27 cellular contexts compared by ENCODE assay signal in genomic region chr1:19187852-19188251, GRCh38. TPM values are rescaled to one million over a fixed set of nuclear protein-coding genes. Genes with fewer than 3 reads are reported as not detected.
A peak's percentile ranks its signal among the peaks of the same experiment; 100 is the strongest.
DNase-seq lines count a peak whose midpoint lies in the region; ATAC-seq, FAIRE-seq and TF ChIP-seq lines count a peak whose summit lies in the region.
"Had no signal": no experiment of that assay in that cellular context is flagged by ENCODE, and none has a peak within 500 bp of the region (broad histone marks: within the 10 kb centered on the region; RNA-seq: fewer than 3 reads in every experiment).

No MANE protein-coding gene starts in this region.

- TF ChIP-seq POLR2A in A549 (IDR thresholded peaks at IDR 0.05; ENCODE audit: low read length): no peak

- TF ChIP-seq RAD21 in A549 (conservative IDR thresholded peaks at IDR 0.05 in 1 of 2, IDR thresholded peaks at IDR 0.05 in 1 of 2): no peak

- FAIRE-seq in A549 (lab: Jason Lieb, UNC): no peak
- FAIRE-seq: A204.1, GM12891, GM18507 had no signal

- TF ChIP-seq EP300 in A549 (IDR thresholded peaks at IDR 0.05): no peak

- H3K27ac Mint-ChIP-seq in activated CD4-positive, alpha-beta T cell treated with anti-CD3 and anti-CD28 coated beads, Interleukin-2, amount 10 ng/mL, durations not matched to agents 24 days and 14 days: peak overlapping the region; percentile 51
- H3K27ac Mint-ChIP-seq in activated naive CD4-positive, alpha-beta T cell treated with anti-CD3 and anti-CD28 coated beads, Interleukin-2, amount 10 ng/mL, durations not matched to agents 7 days and 5 days: peak overlapping the region; percentile 49
- H3K27ac Mint-ChIP-seq: CD4-positive, alpha-beta T cell; GM23338; H9 had no signal

- H3K9me3 ChIP-seq in A549: no peaks in the 10 kb centered on the region
- H3K9me3 ChIP-seq: BE2C; BLaER1 treated with 17β-estradiol and CSF1 and Interleukin-3, amounts not matched to agents 10 nM and 100 nM had no signal

- POLR2A ChIA-PET in A549 (lab: Yijun Ruan, JAX): no interaction called here

- no peak overlapping the region for H3K27ac ChIP-seq in A549
- peak overlapping the region; percentile 96 for H3K27ac ChIP-seq in VCaP
- H3K27ac ChIP-seq: 22Rv1; BLaER1 treated with 17β-estradiol and CSF1 and Interleukin-3, amounts not matched to agents 10 nM and 100 nM had no signal

- no peak overlapping the region for H3K4me3 Mint-ChIP-seq in activated CD4-positive, alpha-beta T cell treated with anti-CD3 and anti-CD28 coated beads, Interleukin-2, amount 10 ng/mL, durations not matched to agents 24 days and 14 days
- no peak overlapping the region for H3K4me3 Mint-ChIP-seq in activated naive CD4-positive, alpha-beta T cell treated with anti-CD3 and anti-CD28 coated beads, Interleukin-2, amount 10 ng/mL, durations not matched to agents 7 days and 5 days
- H3K4me3 Mint-ChIP-seq: CD14-positive monocyte; CD4-positive, alpha-beta T cell; CD8-positive, alpha-beta memory T cell; GM23338; H9; HFFc6 had no signal

- H3K4me2 ChIP-seq in A549: no peak overlapping the region
- H3K4me2 ChIP-seq: BLaER1 treated with 17β-estradiol and CSF1 and Interleukin-3, amounts not matched to agents 10 nM and 100 nM; GM23338 had no signal

- H3K27me3 Mint-ChIP-seq in activated CD4-positive, alpha-beta T cell treated with anti-CD3 and anti-CD28 coated beads, Interleukin-2, amount 10 ng/mL, durations not matched to agents 24 days and 14 days: no peaks in the 10 kb centered on the region
- no peaks in the 10 kb centered on the region for H3K27me3 Mint-ChIP-seq in activated naive CD4-positive, alpha-beta T cell treated with anti-CD3 and anti-CD28 coated beads, Interleukin-2, amount 10 ng/mL, durations not matched to agents 7 days and 5 days
- H3K27me3 Mint-ChIP-seq: CD4-positive, alpha-beta T cell; CD8-positive, alpha-beta memory T cell had no signal

- ATAC-seq in A549: no peak
- no peak for ATAC-seq in HG02981 (IDR thresholded peaks at IDR 0.05; ENCODE audit: unreplicated experiment)
- ATAC-seq: GM23338, HCT116 had no signal

- intact Hi-C loops in activated CD4-positive, alpha-beta T cell treated with anti-CD3 and anti-CD28 coated beads, Interleukin-2, amount 10 ng/mL, durations not matched to agents 24 days and 14 days (cut with micrococcal nuclease): loop anchor here (2.0 to 5.0 kb wide), 2 partner anchors 19 to 54 kb away; no protein-coding TSS in a partner anchor

- H3K4me3 ChIP-seq in A549: no peak overlapping the region
- H3K4me3 ChIP-seq: BLaER1 treated with 17β-estradiol and CSF1 and Interleukin-3, amounts not matched to agents 10 nM and 100 nM; GM23338 had no signal

- CTCF ChIA-PET in activated naive CD4-positive, alpha-beta T cell treated with anti-CD3 and anti-CD28 coated beads, Interleukin-2, amount 10 ng/mL, durations not matched to agents 7 days and 5 days (lab: Charles Lee): interaction anchor here (1.3 kb wide), 1 partner anchor 14 kb away, joined by 4 read pairs; no protein-coding TSS in a partner anchor
- CTCF ChIA-PET in A549 (lab: Yijun Ruan, JAX): interaction anchor here (1.4 kb wide), 1 partner anchor 12 kb away, joined by 4 read pairs; no protein-coding TSS in a partner anchor

- H3K9me3 Mint-ChIP-seq in activated CD4-positive, alpha-beta T cell treated with anti-CD3 and anti-CD28 coated beads, Interleukin-2, amount 10 ng/mL, durations not matched to agents 24 days and 14 days: no peaks in the 10 kb centered on the region
- no peaks in the 10 kb centered on the region for H3K9me3 Mint-ChIP-seq in activated naive CD4-positive, alpha-beta T cell treated with anti-CD3 and anti-CD28 coated beads, Interleukin-2, amount 10 ng/mL, durations not matched to agents 7 days and 5 days
- H3K9me3 Mint-ChIP-seq: CD4-positive, alpha-beta T cell; CD8-positive, alpha-beta memory T cell; GM23338; H9; HFFc6 had no signal

- peaks cover 22% of the 10 kb centered on the region for H3K4me1 Mint-ChIP-seq in activated CD4-positive, alpha-beta T cell treated with anti-CD3 and anti-CD28 coated beads, Interleukin-2, amount 10 ng/mL, durations not matched to agents 24 days and 14 days
- peaks cover 4% of the 10 kb centered on the region for H3K4me1 Mint-ChIP-seq in activated naive CD4-positive, alpha-beta T cell treated with anti-CD3 and anti-CD28 coated beads, Interleukin-2, amount 10 ng/mL, durations not matched to agents 7 days and 5 days
- H3K4me1 Mint-ChIP-seq: CD14-positive monocyte; CD8-positive, alpha-beta memory T cell had no signal

- no peaks in the 10 kb centered on the region for H3K4me1 ChIP-seq in A549
- H3K4me1 ChIP-seq: BE2C; BLaER1 treated with 17β-estradiol and CSF1 and Interleukin-3, amounts not matched to agents 10 nM and 100 nM had no signal

- TF ChIP-seq CTCF in A549 (IDR thresholded peaks at IDR 0.05) (no peak), VCaP (conservative IDR thresholded peaks at IDR 0.05) (no peak)

- DNase-seq in activated CD4-positive, alpha-beta T cell treated with anti-CD3 and anti-CD28 coated beads, Interleukin-2, amount 10 ng/mL, durations not matched to agents 24 days and 14 days: no peak
- no peak for DNase-seq in activated CD4-positive, alpha-beta T cell treated with anti-CD3 and anti-CD28 coated beads, Interleukin-2, amount 50 U/mL, for 48 hours
- DNase-seq in activated naive CD4-positive, alpha-beta T cell treated with anti-CD3 and anti-CD28 coated beads, Interleukin-2, amount 10 ng/mL, durations not matched to agents 7 days and 5 days: no peak
- DNase-seq in activated naive CD4-positive, alpha-beta T cell (lab: John Stamatoyannopoulos, UW): no peak
- no peak for DNase-seq in A549 (ENCODE audit: low read depth in 1 of 2, low spot score in 1 of 2)
- DNase-seq in occipital lobe (lab: John Stamatoyannopoulos, UW): no peak
- DNase-seq: ACHN; AML-193; BE2C; Calu3; CD4-positive, alpha-beta T cell; CD8-positive, alpha-beta memory T cell; DMS53; DMS79 treated with DMSO at 0.1 percent for 48 hours; GF-D8; H9; HFFc6 had no signal

- peaks cover 78% of the 10 kb centered on the region for H3K36me3 Mint-ChIP-seq in activated CD4-positive, alpha-beta T cell treated with anti-CD3 and anti-CD28 coated beads, Interleukin-2, amount 10 ng/mL, durations not matched to agents 24 days and 14 days (ENCODE audit: low read depth)
- H3K36me3 Mint-ChIP-seq in activated naive CD4-positive, alpha-beta T cell treated with anti-CD3 and anti-CD28 coated beads, Interleukin-2, amount 10 ng/mL, durations not matched to agents 7 days and 5 days: peaks cover 69% of the 10 kb centered on the region

TF ChIP-seq in A549, 52 proteins besides CTCF, POLR2A, EP300 and RAD21:
- TF ChIP-seq ZC3H11A (IDR thresholded peaks at IDR 0.05) (peak; percentile 60), SMC3 (IDR thresholded peaks at IDR 0.05) (no peak)

RNA-seq across cellular contexts. Expression of gene UBR4, which starts 22.2 kb away (rescaled TPM):
- 145 and 162 TPM in 2 replicates for total RNA-seq in activated CD4-positive, alpha-beta T cell treated with anti-CD3 and anti-CD28 coated beads, Interleukin-2, amount 10 ng/mL, durations not matched to agents 24 days and 14 days
- 74.3 and 135 TPM in 2 replicates for polyA plus RNA-seq in A549 (2011; rRNA removed)
- 77.3 and 78.0 TPM in 2 replicates for polyA plus RNA-seq in A549 (2012; cell fraction: cytosol; rRNA removed)
- polyA plus RNA-seq in A549 (2012; cell fraction: nucleus; rRNA removed): 287 and 459 TPM in 2 replicates
- polyA plus RNA-seq in A549 (2017; fragmentation: RNase III; extraction: RNeasy Plus Mini Kit Qiagen cat#74134 plus additional on column Dnase treatment): 50.5 to 63.0 TPM (median 55.8 TPM) in 3 replicates
- polyA minus RNA-seq in A549 (2011; rRNA and poly(A)+ RNA removed): 277 and 322 TPM in 2 replicates
- 75.0 TPM for total RNA-seq in occipital lobe
